ENCODE assay signal across 9 cellular contexts in genomic region chr11:69636870-69637600, GRCh38. TPM values are rescaled to one million over a fixed set of nuclear protein-coding genes. Genes with fewer than 3 reads are reported as not detected.
DNase-seq lines count a peak whose midpoint lies in the region; ATAC-seq, FAIRE-seq and TF ChIP-seq lines count a peak whose summit lies in the region.
"Had no signal": no experiment of that assay in that cellular context is flagged by ENCODE, and none has a peak within 500 bp of the region (broad histone marks: within the 10 kb centered on the region; RNA-seq: fewer than 3 reads in every experiment).

No MANE protein-coding gene starts in this region.

- peak overlapping the region; percentile 99 for H4K91ac ChIP-seq in H1 (replicated peaks; ENCODE audit: insufficient read length, low read length)

- H3K4ac ChIP-seq in H1 (replicated peaks; ENCODE audit: insufficient read length, low read depth, low read length), result peak overlapping the region; percentile 27

- H3K27me3 ChIP-seq in cardiac muscle cell (peaks cover 43% of the 10 kb centered on the region), H1 (replicated peaks in 1 of 4; ENCODE audit: control insufficient read depth in 3 of 4, extremely low read depth in 1 of 4, insufficient read depth in 3 of 4, low read length in 3 of 4) (peaks cover 0 to 34% (median 22%) of the 10 kb centered on the region in 4 experiments; a peak in 5 of 7 replicates), muscle layer of duodenum (ENCODE audit: low read depth, low read length) (peaks cover 7% of the 10 kb centered on the region), upper lobe of left lung (peaks cover 0 to 24% (median 12%) of the 10 kb centered on the region in 4 donors)

- TF ChIP-seq EP300 in H1 (IDR thresholded peaks at IDR 0.05; ENCODE audit: borderline replicate concordance in 1 of 2, low read depth in 2 of 2, low read length in 2 of 2), result no peak
- no peak for TF ChIP-seq EP300 in upper lobe of left lung (IDR thresholded peaks at IDR 0.05)

- CTCF ChIA-PET in H1 (lab: Charles Lee; ENCODE audit: partially characterized antibody), result no interaction called here

- TF ChIP-seq RAD21 in H1 (IDR thresholded peaks at IDR 0.05 in 1 of 2, conservative IDR thresholded peaks at IDR 0.05 in 1 of 2; ENCODE audit: low read depth in 2 of 2, low read length in 2 of 2), result no peak

- H4K5ac ChIP-seq in H1 (ENCODE audit: insufficient read length, low read depth, low read length), result peak overlapping the region; percentile 13

- H3K79me2 ChIP-seq in H1 (ENCODE audit: control insufficient read depth in 1 of 2, insufficient read depth in 2 of 2, low read length in 2 of 2), result peaks cover 0 to 8% of the 10 kb centered on the region in 2 experiments; a peak in 1 of 4 replicates

- no peak overlapping the region for H3K23ac ChIP-seq in H1 (ENCODE audit: insufficient read length)

- no peaks in the 10 kb centered on the region for H3K79me1 ChIP-seq in H1 (ENCODE audit: low read depth, low read length)

- H3K4me3 ChIP-seq in cardiac muscle cell (peak overlapping the region; percentile 17), H1 (ENCODE audit: extremely low read depth in 1 of 4, insufficient read depth in 2 of 4, low read depth in 3 of 4, low read length in 4 of 4) (peak overlapping the region; percentile 45 to 97 (median 49)), muscle layer of duodenum (ENCODE audit: low read depth in 1 of 2, low read length in 2 of 2) (peak overlapping the region; percentile 19 to 53), upper lobe of left lung (peak overlapping the region in 3 of 4 donors; percentile 42 to 81 (median 44))

- no peaks in the 10 kb centered on the region for H3K36me3 ChIP-seq in cardiac muscle cell
- H3K36me3 ChIP-seq in H1 (ENCODE audit: control insufficient read depth in 2 of 4, insufficient read depth in 4 of 4, low read length in 3 of 4), result no peaks in the 10 kb centered on the region
- H3K36me3 ChIP-seq in muscle layer of duodenum (ENCODE audit: control insufficient read depth in 1 of 2, insufficient read depth in 2 of 2, low read length in 2 of 2), result no peaks in the 10 kb centered on the region
- no peaks in the 10 kb centered on the region for H3K36me3 ChIP-seq in upper lobe of left lung

- H3K18ac ChIP-seq in H1 (ENCODE audit: extremely low read depth, low read length), result peak overlapping the region; percentile 93

- H2AFZ ChIP-seq in H1 (ENCODE audit: low read length), result no peak overlapping the region

- TF ChIP-seq CTCF in cardiac muscle cell (IDR thresholded peaks at IDR 0.05; ENCODE audit: low read depth, low read length) (no peak), H1 (IDR thresholded peaks at IDR 0.05; ENCODE audit: control extremely low read depth in 1 of 3, insufficient read depth in 1 of 3, low read depth in 1 of 3, low read length in 3 of 3) (no peak), upper lobe of left lung (IDR thresholded peaks at IDR 0.05) (no peak)

- WGBS in H1 (ENCODE audit: extremely low coverage in 1 of 2, insufficient coverage in 1 of 2, insufficient read length in 1 of 2, insufficient replicate concordance in 2 of 2, low coverage in 1 of 2, low lambda C conversion rate in 2 of 2, missing lambda C conversion rate in 1 of 2), 2 experiments, result 2% methylated on average over 40 of the region's 61 CpGs; no CpG with 5 or more reads in 1 of the 2 experiments
- WGBS in upper lobe of left lung, 2 donors, result 8 to 19% methylated on average over 17 to 36 of the region's 61 CpGs

- H3K9me3 ChIP-seq in cardiac muscle cell (ENCODE audit: low read depth) (no peaks in the 10 kb centered on the region), H1 (ENCODE audit: insufficient read depth in 2 of 2, low read depth in 1 of 2, low read length in 1 of 2) (no peaks in the 10 kb centered on the region), muscle layer of duodenum (ENCODE audit: control insufficient read depth in 1 of 2, low read length in 2 of 2) (no peaks in the 10 kb centered on the region), upper lobe of left lung (no peaks in the 10 kb centered on the region)

- DNase-seq in cardiac muscle cell (ENCODE audit: low read depth in 1 of 2, low spot score in 1 of 2) (no peak), Right ventricle myocardium inferior (ENCODE audit: missing footprints) (no peak), H1 (ENCODE audit: low read depth in 1 of 2, low spot score in 2 of 2) (no peak), upper lobe of left lung (peak in 1 of 2 donors; percentile 82), GOT3 (lab: John Stamatoyannopoulos, UW) (no peak), DMS79 (lab: John Stamatoyannopoulos, UW) (no peak), H4 (ENCODE audit: low spot score) (no peak)

- peaks cover 28% of the 10 kb centered on the region for H3K23me2 ChIP-seq in H1 (ENCODE audit: low read depth, low read length)

- POLR2A ChIA-PET in H1 (lab: Charles Lee; ENCODE audit: partially characterized antibody), result interaction anchor here (0.8 to 13.2 kb wide), 20 partner anchors 8 to 514 kb away, joined by 3 to 197 read pairs (median 4); partner anchors contain the start of gene MYEOV

- H2BK15ac ChIP-seq in H1 (ENCODE audit: low read length), result 0 out of 2 replicates have a peak overlapping the region, but pooled peaks have one; percentile 46

- TF ChIP-seq POLR2A in H1 (IDR thresholded peaks at IDR 0.05; ENCODE audit: control extremely low read depth in 1 of 2, low read depth in 2 of 2, low read length in 2 of 2), result no peak
- TF ChIP-seq POLR2A in upper lobe of left lung (IDR thresholded peaks at IDR 0.05), result no peak

- H4K8ac ChIP-seq in H1 (ENCODE audit: extremely low read depth, insufficient read depth, low read length), result peak overlapping the region; percentile 97

- H3K27ac ChIP-seq in cardiac muscle cell, result no peak overlapping the region
- no peak overlapping the region for H3K27ac ChIP-seq in H1 (ENCODE audit: low read depth, low read length)
- H3K27ac ChIP-seq in muscle layer of duodenum (ENCODE audit: low read length), result no peak overlapping the region
- peak overlapping the region; percentile 14 to 85 (median 67) for H3K27ac ChIP-seq in upper lobe of left lung

- no peak overlapping the region for H2AK5ac ChIP-seq in H1 (ENCODE audit: low read depth, low read length)

- FAIRE-seq in H1 (lab: Jason Lieb, UNC), result no peak
- FAIRE-seq: D721Med had no signal

- H2BK5ac ChIP-seq in H1 (ENCODE audit: low read depth, low read length), result peak overlapping the region; percentile 84; the same call in 1 of the 2 replicates

- peak overlapping the region; percentile 94 for H2BK12ac ChIP-seq in H1 (ENCODE audit: low read depth, low read length)

- no peak overlapping the region for H3K14ac ChIP-seq in H1 (ENCODE audit: insufficient read length)

- peak overlapping the region; percentile 80 to 92 for H3K4me2 ChIP-seq in H1 (ENCODE audit: insufficient read depth in 1 of 2, low read depth in 2 of 2, low read length in 2 of 2)

- no peak overlapping the region; the same call in 1 of the 2 replicates for H2BK20ac ChIP-seq in H1 (ENCODE audit: low read length)

- H3K4me1 ChIP-seq in cardiac muscle cell (ENCODE audit: low read depth), result no peaks in the 10 kb centered on the region
- peaks cover 4 to 17% (median 10%) of the 10 kb centered on the region in 4 experiments for H3K4me1 ChIP-seq in H1 (replicated peaks in 1 of 4; ENCODE audit: control insufficient read depth in 3 of 4, insufficient read depth in 4 of 4, low read length in 3 of 4)
- peaks cover 4 to 51% of the 10 kb centered on the region in 2 donors for H3K4me1 ChIP-seq in muscle layer of duodenum (ENCODE audit: control insufficient read depth in 1 of 2, insufficient read depth in 2 of 2, low read length in 2 of 2)
- peaks cover 54 to 62% (median 58%) of the 10 kb centered on the region in 4 donors for H3K4me1 ChIP-seq in upper lobe of left lung

- intact Hi-C loops in Right ventricle myocardium inferior (cut with DNase I), result no loop called here

- peaks cover 0 to 2% of the 10 kb centered on the region in 2 experiments for H4K20me1 ChIP-seq in H1 (replicated peaks in 1 of 2; ENCODE audit: control insufficient read depth in 1 of 2, insufficient read depth in 2 of 2, low read length in 2 of 2)

- peak overlapping the region; percentile 73 for H3K56ac ChIP-seq in H1 (replicated peaks; ENCODE audit: insufficient read length, low read depth, low read length)

- ATAC-seq in Right ventricle myocardium inferior (no peak), upper lobe of left lung (ENCODE audit: low FRiP score in 2 of 2) (no peak)

- H2BK120ac ChIP-seq in H1 (replicated peaks; ENCODE audit: low read depth, low read length), result peak overlapping the region; percentile 38

- H3K9ac ChIP-seq in H1 (replicated peaks in 1 of 4; ENCODE audit: extremely low read depth in 1 of 4, low read depth in 3 of 4, low read length in 3 of 4), result peak overlapping the region in 3 of 4 experiments; percentile 42 to 53 (median 48); a peak in 5 of 7 replicates

TF ChIP-seq in H1, 55 proteins besides CTCF, POLR2A, EP300 and RAD21 (continues in another document):
- TF ChIP-seq YY1 (IDR thresholded peaks at IDR 0.05; ENCODE audit: low read depth, low read length), result no peak

RNA-seq across cellular contexts. Expression of gene CCND1, which starts 3.9 kb away (rescaled TPM):
- 29.2 and 36.5 TPM in 2 replicates for total RNA-seq in cardiac muscle cell
- polyA plus RNA-seq in cardiac muscle cell, result 20.1 and 41.6 TPM in 2 replicates
- 145 TPM for total RNA-seq in Right ventricle myocardium inferior
- total RNA-seq in H1 (2021; fragmentation: NEBNext Ultra II Directional; extraction: Animal tissue kit (Norgen Biotek cat#: 25700)), result 170 and 172 TPM in 2 replicates
- polyA plus RNA-seq in H1 (2011; rRNA removed), result 64.5 and 156 TPM in 2 replicates
- polyA plus RNA-seq in H1 (2011; cell fraction: cytosol; rRNA removed), result 94.6 TPM
- 177 TPM for polyA plus RNA-seq in H1 (2011; cell fraction: nucleus; rRNA removed)
- 76.2 to 117 TPM (median 80.8 TPM) in 4 replicates for polyA plus RNA-seq in H1 (2012, experiment 1 of 2)
- 26.6 TPM for polyA plus RNA-seq in H1 (2012, experiment 2 of 2)
- 53.6 TPM for polyA plus RNA-seq in H1 (2013, experiment 1 of 2)
- 50.3 TPM for polyA plus RNA-seq in H1 (2013, experiment 2 of 2)
- 93.0 and 124 TPM in 2 replicates for polyA minus RNA-seq in H1 (2011; rRNA and poly(A)+ RNA removed)
- polyA minus RNA-seq in H1 (2011; cell fraction: cytosol; rRNA and poly(A)+ RNA removed), result 168 TPM
- polyA minus RNA-seq in H1 (2011; cell fraction: nucleus; rRNA and poly(A)+ RNA removed), result 217 TPM
- total RNA-seq in upper lobe of left lung, result 100 to 1,000 TPM in 5 of 6 donors, 10 to 100 TPM in 1; 23.0 to 404 (median 237) TPM
- 67.5 and 80.4 TPM in 2 replicates for total RNA-seq in H4 (2014; rRNA removed; shearing (Covaris generic))

RNA-seq across cellular contexts. Expression of gene LTO1, which starts 38.1 kb away (rescaled TPM):
- total RNA-seq in cardiac muscle cell (20.2 and 26.2 TPM in 2 replicates), Right ventricle myocardium inferior (9.2 TPM), upper lobe of left lung (10 to 100 TPM; 18.5 to 68.1 (median 28.3) TPM)
- polyA plus RNA-seq in cardiac muscle cell (23.0 and 31.7 TPM in 2 replicates), H1 (2011; rRNA removed) (15.4 and 25.5 TPM in 2 replicates)
- total RNA-seq in H1 (2021; fragmentation: NEBNext Ultra II Directional; extraction: Animal tissue kit (Norgen Biotek cat#: 25700)), result 21.0 and 21.3 TPM in 2 replicates
- 23.2 TPM for polyA plus RNA-seq in H1 (2011; cell fraction: cytosol; rRNA removed)
- 27.7 TPM for polyA plus RNA-seq in H1 (2011; cell fraction: nucleus; rRNA removed)
- 14.4 to 21.4 TPM (median 16.7 TPM) in 4 replicates for polyA plus RNA-seq in H1 (2012, experiment 1 of 2)
- 8.5 TPM for polyA plus RNA-seq in H1 (2012, experiment 2 of 2)
- 13.6 TPM for polyA plus RNA-seq in H1 (2013, experiment 1 of 2)
- polyA plus RNA-seq in H1 (2013, experiment 2 of 2), result 12.2 TPM
- polyA minus RNA-seq in H1 (2011; rRNA and poly(A)+ RNA removed), result 7.5 and 11.1 TPM in 2 replicates
- 5.7 TPM for polyA minus RNA-seq in H1 (2011; cell fraction: cytosol; rRNA and poly(A)+ RNA removed)
- 18.6 TPM for polyA minus RNA-seq in H1 (2011; cell fraction: nucleus; rRNA and poly(A)+ RNA removed)
- total RNA-seq in H4 (2014; rRNA removed; shearing (Covaris generic)), result 3.2 and 8.5 TPM in 2 replicates

Comparison
In these comparisons a context has a peak if more than half of its experiments do, and no peak if none do; other contexts are left out.
1. H3K27ac ChIP-seq: peak in upper lobe of left lung (4 of 4); none in cardiac muscle cell (single experiment), H1 (single experiment) and muscle layer of duodenum (single experiment).
2. Peak in every context shown above with its lines, with median percentiles within 50 percentile points of each other: H3K4me3 ChIP-seq.